8 cellular contexts compared by ENCODE assay signal in the genomic region with DNA sequence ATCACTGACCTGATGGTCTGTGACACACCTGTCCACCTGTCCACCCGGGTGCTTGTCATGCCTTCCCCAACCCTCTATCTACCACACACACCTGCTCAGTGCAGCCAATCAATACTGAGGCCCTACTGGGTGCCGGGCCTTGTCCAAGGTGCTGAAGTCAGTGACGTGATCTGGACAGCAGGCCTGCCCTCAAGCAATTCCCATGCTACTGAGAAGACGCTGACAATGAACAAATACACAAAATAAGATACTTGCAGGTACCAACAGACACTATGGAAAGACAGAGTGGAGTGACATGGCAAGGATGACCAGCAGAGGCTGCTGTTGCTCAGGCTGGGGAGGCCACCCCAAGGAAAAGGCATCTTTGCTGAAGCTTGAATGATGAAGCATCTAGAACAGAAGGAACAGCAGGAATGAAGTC. TPM values are rescaled to one million over a fixed set of nuclear protein-coding genes. Genes with fewer than 3 reads are reported as not detected.
DNase-seq lines count a peak whose midpoint lies in the region; FAIRE-seq and TF ChIP-seq lines count a peak whose summit lies in the region.

No MANE protein-coding gene starts in this region.

- no peak overlapping the region for H3K27ac ChIP-seq in transverse colon

- DNase-seq in Ammon's horn (ENCODE audit: low spot score) (peak; percentile 73), GM12891 (ENCODE audit: insufficient read length, low spot score) (no peak), SKM-1 treated with dmso at 0.1 percent for 144 hours (lab: John Stamatoyannopoulos, UW; ENCODE audit: unreplicated experiment) (peak; percentile 37), hepatic stellate cell (ENCODE audit: low spot score) (peak; percentile 57), transverse colon (peak; percentile 18), NCI-H69 (lab: John Stamatoyannopoulos, UW) (no peak), AG08396 (ENCODE audit: low spot score) (no peak), cerebellar nuclear complex (lab: John Stamatoyannopoulos, UW) (no peak)

- TF ChIP-seq EP300 in transverse colon (IDR thresholded peaks at IDR 0.05; ENCODE audit: low read depth) = no peak

- TF ChIP-seq POLR2A in GM12891 (IDR thresholded peaks at IDR 0.05; ENCODE audit: low read depth, low read length) = no peak
- TF ChIP-seq POLR2A in transverse colon (IDR thresholded peaks at IDR 0.05) = no peak

- no peak overlapping the region for H3K4me3 ChIP-seq in transverse colon

- FAIRE-seq in GM12891 (lab: Jason Lieb, UNC) = peak; percentile 59

- in situ Hi-C loops in transverse colon (cut with MboI; ENCODE audit: low pct_ligation_motif_present in 1 of 4, low pct_unique_long_range_greater_than_20kb in 1 of 4, low sequenced_read_pairs in 3 of 4) = no loop called here

- 40 to 74% methylated on average over 1 to 4 of the region's 4 CpGs for WGBS in transverse colon (ENCODE audit: low coverage in 1 of 2), 2 donors

- H3K27me3 ChIP-seq in transverse colon = no peaks in the 10 kb centered on the region

- no peaks in the 10 kb centered on the region for H3K9me3 ChIP-seq in transverse colon

- no peaks in the 10 kb centered on the region for H3K4me1 ChIP-seq in transverse colon

- intact Hi-C loops in transverse colon (cut with DNase I; ENCODE audit: low total_unique reads) = no loop called here

- no peaks in the 10 kb centered on the region for H3K36me3 ChIP-seq in transverse colon

- TF ChIP-seq CTCF in transverse colon (IDR thresholded peaks at IDR 0.05) = peak; percentile 27 to 49 (median 32)

TF ChIP-seq in GM12891, 5 proteins besides CTCF, POLR2A, EP300 and RAD21:
- TF ChIP-seq SPI1 (IDR thresholded peaks at IDR 0.05; ENCODE audit: low read depth, low read length) = no peak
- TF ChIP-seq POLR2AphosphoS5 (IDR thresholded peaks at IDR 0.05; ENCODE audit: low read depth, low read length) = no peak
- TF ChIP-seq TAF1 (IDR thresholded peaks at IDR 0.05; ENCODE audit: low read depth, low read length) = no peak
- no peak for TF ChIP-seq PAX5 (IDR thresholded peaks at IDR 0.05; ENCODE audit: insufficient read depth, low read length, severe bottlenecking)
- TF ChIP-seq POU2F2 (IDR thresholded peaks at IDR 0.05; ENCODE audit: low read depth, low read length) = no peak

RNA-seq across cellular contexts. Expression of a gene that starts 21.2 kb away (rescaled TPM):
- 15.7 TPM for polyA plus RNA-seq in GM12891 (2012; ENCODE audit: low read depth, missing spikeins)
- total RNA-seq in transverse colon = 10 to 100 TPM in 3 of 4 donors, 1 to 10 TPM in 1; 8.6 to 16.7 (median 10.5) TPM

RNA-seq across cellular contexts. Expression of a gene that starts 29.8 kb away (rescaled TPM):
- polyA plus RNA-seq in GM12891 (2012; ENCODE audit: low read depth, missing spikeins) = 9.7 TPM
- 10 to 100 TPM in 3 of 4 donors, not detected in 1; 38.7 to 47.9 (median 43.0) TPM for total RNA-seq in transverse colon

RNA-seq across cellular contexts. Expression of a gene that starts 56.4 kb away (rescaled TPM):
- 16.0 TPM for polyA plus RNA-seq in GM12891 (2012; ENCODE audit: low read depth, missing spikeins)
- 10 to 100 TPM; 35.4 to 78.6 (median 40.7) TPM for total RNA-seq in transverse colon

Comparison
In these comparisons a context has a peak if more than half of its experiments do, and no peak if none do; other contexts are left out.
1. DNase-seq: peak in Ammon's horn (single experiment), SKM-1 treated with dmso at 0.1 percent for 144 hours (single experiment), hepatic stellate cell (single experiment) and transverse colon (single experiment); none in GM12891 (single experiment), NCI-H69 (single experiment), AG08396 (single experiment) and cerebellar nuclear complex (0 of 2).